1 cellular context compared by ENCODE assay signal in the genomic region with DNA sequence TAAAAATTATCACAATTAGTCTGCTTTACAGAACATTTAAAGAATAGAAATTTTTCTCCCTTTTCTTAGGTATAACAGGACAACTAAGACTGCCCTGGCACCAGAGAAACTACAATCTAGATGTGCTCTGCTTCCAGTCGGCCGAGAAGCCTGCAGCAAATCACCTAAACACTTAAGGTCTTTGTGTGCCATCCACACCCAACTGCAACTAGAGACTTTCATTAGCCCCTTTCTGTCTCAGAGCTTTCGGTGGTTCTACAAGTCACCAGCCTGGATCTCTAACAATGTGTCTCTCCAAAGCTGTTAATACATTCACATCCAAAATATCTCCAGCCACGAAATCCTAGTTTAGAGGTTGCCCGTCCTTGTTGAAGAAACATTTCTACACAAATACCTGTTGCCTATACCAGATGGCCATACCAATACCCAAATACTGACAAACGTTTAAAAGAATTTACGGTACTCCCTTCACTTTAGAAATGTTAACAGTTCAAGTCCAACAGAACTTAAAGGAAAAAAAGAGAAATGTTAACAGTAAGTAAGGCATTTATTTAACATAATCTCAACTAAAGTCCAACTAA.
TF ChIP-seq lines count a peak whose summit lies in the region.

No MANE protein-coding gene starts in this region.

TF ChIP-seq in K562, 482 proteins besides CTCF, POLR2A, EP300 and RAD21:
- TF ChIP-seq NFYB (IDR thresholded peaks at IDR 0.05; ENCODE audit: extremely low read depth, insufficient read length) (no peak), SRF (CRISPR knock-in tag; IDR thresholded peaks at IDR 0.05) (no peak), LARP7 (IDR thresholded peaks at IDR 0.05) (no peak), ZNF76 (CRISPR knock-in tag; IDR thresholded peaks at IDR 0.05; ENCODE audit: borderline replicate concordance) (no peak), FOXK2 (conservative IDR thresholded peaks at IDR 0.05 in 1 of 2, IDR thresholded peaks at IDR 0.05 in 1 of 2; ENCODE audit: low read depth in 2 of 2) (no peak), ZNF282 (CRISPR knock-in tag; IDR thresholded peaks at IDR 0.05) (no peak), NFE2L1 (tag; IDR thresholded peaks at IDR 0.05; ENCODE audit: borderline replicate concordance, low read depth) (no peak), MEF2A (IDR thresholded peaks at IDR 0.05; ENCODE audit: control insufficient read depth, low read depth, low read length) (no peak), BRD4 (IDR thresholded peaks at IDR 0.05) (no peak), PHF8 (IDR thresholded peaks at IDR 0.05; ENCODE audit: borderline replicate concordance, low read length) (no peak), SREBF2 (CRISPR knock-in tag; IDR thresholded peaks at IDR 0.05) (no peak), ARNT (IDR thresholded peaks at IDR 0.05) (no peak), ZNF431 (CRISPR knock-in tag; IDR thresholded peaks at IDR 0.05) (no peak), ARID1B (IDR thresholded peaks at IDR 0.05) (no peak), TEAD1 (CRISPR knock-in tag; IDR thresholded peaks at IDR 0.05) (no peak), HDAC1 (IDR thresholded peaks at IDR 0.05) (no peak), CEBPB (tag; IDR thresholded peaks at IDR 0.05) (no peak), YY1 (IDR thresholded peaks at IDR 0.05; ENCODE audit: borderline replicate concordance in 1 of 3, control insufficient read depth in 1 of 3, extremely low read depth in 1 of 3, insufficient read depth in 3 of 3, insufficient read length in 1 of 3, insufficient replicate concordance in 2 of 3, low read depth in 1 of 3, low read length in 2 of 3) (no peak), CBFA2T3 (IDR thresholded peaks at IDR 0.05) (no peak)
- TF ChIP-seq, protein P1, sequence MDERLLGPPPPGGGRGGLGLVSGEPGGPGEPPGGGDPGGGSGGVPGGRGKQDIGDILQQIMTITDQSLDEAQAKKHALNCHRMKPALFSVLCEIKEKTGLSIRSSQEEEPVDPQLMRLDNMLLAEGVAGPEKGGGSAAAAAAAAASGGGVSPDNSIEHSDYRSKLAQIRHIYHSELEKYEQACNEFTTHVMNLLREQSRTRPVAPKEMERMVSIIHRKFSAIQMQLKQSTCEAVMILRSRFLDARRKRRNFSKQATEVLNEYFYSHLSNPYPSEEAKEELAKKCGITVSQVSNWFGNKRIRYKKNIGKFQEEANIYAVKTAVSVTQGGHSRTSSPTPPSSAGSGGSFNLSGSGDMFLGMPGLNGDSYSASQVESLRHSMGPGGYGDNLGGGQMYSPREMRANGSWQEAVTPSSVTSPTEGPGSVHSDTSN (CRISPR knock-in tag; IDR thresholded peaks at IDR 0.05; ENCODE audit: low read depth) = no peak
- TF ChIP-seq, protein P1 (tag; conservative IDR thresholded peaks at IDR 0.05; ENCODE audit: low read depth) = no peak
